ENCODE assay signal across 13 cellular contexts in genomic region chr6:44258325-44258863, GRCh38. TPM values are rescaled to one million over a fixed set of nuclear protein-coding genes. Genes with fewer than 3 reads are reported as not detected.
DNase-seq lines count a peak whose midpoint lies in the region; ATAC-seq and TF ChIP-seq lines count a peak whose summit lies in the region.
"Had no signal": no experiment of that assay in that cellular context is flagged by ENCODE, and none has a peak within 500 bp of the region (broad histone marks: within the 10 kb centered on the region; RNA-seq: fewer than 3 reads in every experiment).

No MANE protein-coding gene starts in this region.

- H3K36me3 Mint-ChIP-seq in CD8-positive, alpha-beta memory T cell = peaks cover 5 to 66% (median 12%) of the 10 kb centered on the region in 3 donors
- H3K36me3 Mint-ChIP-seq in IgD-negative memory B cell = peaks cover 9% of the 10 kb centered on the region
- H3K36me3 Mint-ChIP-seq in osteocyte (ENCODE audit: unreplicated experiment) = peaks cover 30% of the 10 kb centered on the region

- no peak for TF ChIP-seq CTCF in breast epithelium (IDR thresholded peaks at IDR 0.05)
- TF ChIP-seq CTCF in osteocyte (IDR thresholded peaks at IDR 0.05) = no peak
- no peak for TF ChIP-seq CTCF in body of pancreas (IDR thresholded peaks at IDR 0.05)

- H3K4me1 ChIP-seq in CD8-positive, alpha-beta memory T cell (ENCODE audit: insufficient read depth, low read length) = peaks cover 37% of the 10 kb centered on the region
- H3K4me1 ChIP-seq in breast epithelium = peaks cover 11 to 20% of the 10 kb centered on the region in 2 donors
- H3K4me1 ChIP-seq in body of pancreas = peaks cover 61% of the 10 kb centered on the region

- H3K27me3 ChIP-seq in CD8-positive, alpha-beta memory T cell (ENCODE audit: insufficient read depth, low read length, poor library complexity, severe bottlenecking) = no peaks in the 10 kb centered on the region
- no peaks in the 10 kb centered on the region for H3K27me3 ChIP-seq in breast epithelium
- H3K27me3 ChIP-seq in body of pancreas = no peaks in the 10 kb centered on the region
- H3K27me3 ChIP-seq: colonic mucosa had no signal

- peaks cover 0 to 1% (median 0%) of the 10 kb centered on the region in 5 donors for H3K9me3 Mint-ChIP-seq in CD8-positive, alpha-beta memory T cell
- H3K9me3 Mint-ChIP-seq in IgD-negative memory B cell = no peaks in the 10 kb centered on the region
- no peaks in the 10 kb centered on the region for H3K9me3 Mint-ChIP-seq in osteocyte (ENCODE audit: unreplicated experiment)

- H3K27me3 Mint-ChIP-seq in CD8-positive, alpha-beta memory T cell = peaks cover 0 to 3% of the 10 kb centered on the region in 2 donors
- peaks cover 3% of the 10 kb centered on the region for H3K27me3 Mint-ChIP-seq in IgD-negative memory B cell
- H3K27me3 Mint-ChIP-seq in osteocyte (ENCODE audit: unreplicated experiment) = no peaks in the 10 kb centered on the region

- no peak overlapping the region for H3K4me3 ChIP-seq in CD8-positive, alpha-beta memory T cell (ENCODE audit: low read length)
- H3K4me3 ChIP-seq in breast epithelium = no peak overlapping the region
- H3K4me3 ChIP-seq in body of pancreas = no peak overlapping the region

- ATAC-seq in GM21529 (IDR thresholded peaks at IDR 0.05; ENCODE audit: unreplicated experiment) = no peak
- ATAC-seq in body of pancreas = no peak
- ATAC-seq in GM21723 (IDR thresholded peaks at IDR 0.05; ENCODE audit: unreplicated experiment) = no peak

- peak overlapping the region; percentile 58 to 96 (median 94) for H3K27ac Mint-ChIP-seq in CD8-positive, alpha-beta memory T cell
- peak overlapping the region; percentile 93 to 99 (median 99) for H3K27ac Mint-ChIP-seq in IgD-negative memory B cell
- H3K27ac Mint-ChIP-seq in osteocyte (ENCODE audit: unreplicated experiment) = peak overlapping the region; percentile 92

- peak overlapping the region; percentile 84 to 92 (median 89) for H3K4me3 Mint-ChIP-seq in CD8-positive, alpha-beta memory T cell
- H3K4me3 Mint-ChIP-seq in IgD-negative memory B cell (peak overlapping the region; percentile 76 to 97 (median 92)), osteocyte (ENCODE audit: unreplicated experiment) (peak overlapping the region; percentile 82)

- CTCF ChIA-PET in CD8-positive, alpha-beta memory T cell (lab: Charles Lee) = interaction anchor here (0.6 to 4.1 kb wide), 2 partner anchors 10 to 12 kb away, joined by 4 to 74 read pairs; partner anchors contain the start of gene HSP90AB1

- POLR2A ChIA-PET in CD8-positive, alpha-beta memory T cell (lab: Charles Lee) = no interaction called here

- intact Hi-C loops in breast epithelium (cut with DNase I; ENCODE audit: low total_unique reads) (no loop called here), body of pancreas (cut with DNase I) (no loop called here)

- H3K4me1 Mint-ChIP-seq in CD8-positive, alpha-beta memory T cell = peaks cover 56 to 74% (median 66%) of the 10 kb centered on the region in 3 donors
- peaks cover 52 to 72% (median 53%) of the 10 kb centered on the region in 3 donors for H3K4me1 Mint-ChIP-seq in IgD-negative memory B cell
- H3K4me1 Mint-ChIP-seq in osteocyte (ENCODE audit: unreplicated experiment) = peaks cover 55% of the 10 kb centered on the region

- TF ChIP-seq POLR2A in breast epithelium (IDR thresholded peaks at IDR 0.05) = no peak
- no peak for TF ChIP-seq POLR2A in body of pancreas (IDR thresholded peaks at IDR 0.05)

- no peak for DNase-seq in CD8-positive, alpha-beta memory T cell
- no peak for DNase-seq in breast epithelium (ENCODE audit: low spot score in 2 of 2)
- DNase-seq in osteocyte (ENCODE audit: extremely low spot score, unreplicated experiment) = no peak
- DNase-seq in body of pancreas = no peak
- no peak for DNase-seq in GOT3 (lab: John Stamatoyannopoulos, UW)
- DNase-seq: colonic mucosa, NCI-H2081 treated with DMSO at 0.1 percent for 48 hours, SHP77 had no signal

- H3K36me3 ChIP-seq in CD8-positive, alpha-beta memory T cell (ENCODE audit: insufficient read depth, low read length) = peaks cover 27% of the 10 kb centered on the region
- H3K36me3 ChIP-seq in breast epithelium = no peaks in the 10 kb centered on the region
- peaks cover 8 to 12% of the 10 kb centered on the region in 2 donors for H3K36me3 ChIP-seq in body of pancreas (replicated peaks in 1 of 2; ENCODE audit: insufficient read depth in 1 of 2, low read depth in 2 of 2)

- no peaks in the 10 kb centered on the region for H3K9me3 ChIP-seq in CD8-positive, alpha-beta memory T cell (ENCODE audit: low read length)
- no peaks in the 10 kb centered on the region for H3K9me3 ChIP-seq in breast epithelium
- no peaks in the 10 kb centered on the region for H3K9me3 ChIP-seq in body of pancreas
- H3K9me3 ChIP-seq: colonic mucosa, neutrophil had no signal

- 77 to 81% methylated on average over 9 of the region's 9 CpGs for WGBS in body of pancreas, 2 donors

- H3K27ac ChIP-seq in CD8-positive, alpha-beta memory T cell (ENCODE audit: low read depth, low read length) = no peak overlapping the region
- H3K27ac ChIP-seq in breast epithelium (peak overlapping the region; percentile 93 to 98), body of pancreas (peak overlapping the region in 2 of 4 donors; percentile 92 to 93)
- H3K27ac ChIP-seq: neutrophil had no signal

RNA-seq across cellular contexts. Expression of gene SLC35B2, which starts 1.1 kb away (rescaled TPM):
- 10 to 100 TPM; 34.8 to 35.7 TPM for total RNA-seq in CD8-positive, alpha-beta memory T cell
- polyA plus RNA-seq in CD8-positive, alpha-beta memory T cell = 49.0 TPM
- polyA plus RNA-seq in IgD-negative memory B cell = 42.6 TPM
- total RNA-seq in breast epithelium (10 to 100 TPM; 32.8 to 50.5 (median 38.1) TPM), osteocyte (77.0 and 88.4 TPM in 2 replicates), body of pancreas (10 to 100 TPM; 31.1 to 33.9 TPM)

RNA-seq across cellular contexts. Expression of gene NFKBIE, which starts 7.0 kb away (rescaled TPM):
- 10 to 100 TPM; 33.1 to 34.3 TPM for total RNA-seq in CD8-positive, alpha-beta memory T cell
- polyA plus RNA-seq in CD8-positive, alpha-beta memory T cell = 5.3 TPM
- 23.5 TPM for polyA plus RNA-seq in IgD-negative memory B cell
- total RNA-seq in breast epithelium (10 to 100 TPM in 2 of 3 donors, 1 to 10 TPM in 1; 4.0 to 25.9 (median 14.4) TPM), osteocyte (11.1 and 13.1 TPM in 2 replicates), body of pancreas (10 to 100 TPM; 18.9 to 68.6 TPM)

RNA-seq across cellular contexts. Expression of gene HSP90AB1, which starts 11.5 kb away (rescaled TPM):
- 1,000 to 10,000 TPM; 2,387 to 2,400 TPM for total RNA-seq in CD8-positive, alpha-beta memory T cell
- 460 TPM for polyA plus RNA-seq in CD8-positive, alpha-beta memory T cell
- 435 TPM for polyA plus RNA-seq in IgD-negative memory B cell
- total RNA-seq in breast epithelium = 100 to 1,000 TPM; 643 to 810 (median 662) TPM
- 509 and 527 TPM in 2 replicates for total RNA-seq in osteocyte
- total RNA-seq in body of pancreas = 100 to 1,000 TPM; 269 to 441 TPM

RNA-seq across cellular contexts. Expression of gene TMEM151B, which starts 11.9 kb away (rescaled TPM):
- not detected for total RNA-seq in CD8-positive, alpha-beta memory T cell
- not detected for polyA plus RNA-seq in CD8-positive, alpha-beta memory T cell
- not detected for polyA plus RNA-seq in IgD-negative memory B cell
- total RNA-seq in breast epithelium = under 1 TPM in 1 of 3 donors, not detected in 2; 0.15 TPM
- total RNA-seq in osteocyte = 0.08 TPM in 1 of 2 replicates, not detected in the other
- total RNA-seq in body of pancreas = under 1 TPM; under 0.01 to 0.66 TPM
- total RNA-seq: HT1080 had no signal

RNA-seq across cellular contexts. Expression of gene SLC29A1, which starts 35.0 kb away (rescaled TPM):
- total RNA-seq in CD8-positive, alpha-beta memory T cell = 100 to 1,000 TPM; 116 TPM
- polyA plus RNA-seq in CD8-positive, alpha-beta memory T cell = 3.6 TPM
- 5.4 TPM for polyA plus RNA-seq in IgD-negative memory B cell
- total RNA-seq in breast epithelium (100 to 1,000 TPM; 106 to 140 (median 110) TPM), osteocyte (130 and 135 TPM in 2 replicates), body of pancreas (10 to 100 TPM; 44.8 to 90.3 TPM)
